ENCODE assay signal across 21 cellular contexts in the genomic region with DNA sequence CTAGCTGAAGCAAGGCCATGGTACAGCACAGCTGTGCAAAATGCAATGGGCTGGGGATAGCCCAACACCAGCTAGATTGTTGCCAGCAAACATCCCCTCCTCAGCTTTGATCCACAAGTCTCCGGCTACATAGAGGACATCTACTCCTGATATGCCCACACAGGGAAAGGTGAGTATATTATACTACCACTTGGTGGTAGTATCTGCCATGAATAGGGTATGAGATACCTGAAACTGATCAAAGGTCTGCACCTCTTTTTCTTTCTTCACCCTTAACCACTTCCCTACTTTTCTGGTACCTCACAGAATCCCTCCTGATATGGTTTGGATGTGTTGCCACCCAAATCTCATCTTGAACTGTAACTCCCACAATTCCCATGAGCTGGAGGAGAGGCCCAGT.
A peak's percentile ranks its signal among the peaks of the same experiment; 100 is the strongest.
DNase-seq lines count a peak whose midpoint lies in the region; ATAC-seq and TF ChIP-seq lines count a peak whose summit lies in the region.
"Had no signal": no experiment of that assay in that cellular context is flagged by ENCODE, and none has a peak within 500 bp of the region (broad histone marks: within the 10 kb centered on the region; RNA-seq: fewer than 3 reads in every experiment).

No MANE protein-coding gene starts in this region.

- POLR2A ChIA-PET in PC-9 (lab: Charles Lee; ENCODE audit: unreplicated experiment), result no interaction called here

- intact Hi-C loops in PC-9 (cut with micrococcal nuclease; ENCODE audit: unreplicated experiment) (no loop called here), lower leg skin (cut with DNase I; ENCODE audit: low total_unique reads) (no loop called here)

- TF ChIP-seq CTCF in 22Rv1 (IDR thresholded peaks at IDR 0.05) (0 out of 2 replicates have a peak, but pooled peaks have one; percentile 12), PC-9 (conservative IDR thresholded peaks at IDR 0.05) (peak; percentile 56), upper lobe of left lung (IDR thresholded peaks at IDR 0.05) (no peak), tibial nerve (IDR thresholded peaks at IDR 0.05) (no peak), lower leg skin (IDR thresholded peaks at IDR 0.05) (no peak)

- no peaks in the 10 kb centered on the region for H3K9me2 ChIP-seq in PC-9 (ENCODE audit: insufficient read depth)

- H3K4me2 ChIP-seq in PC-9, result no peak overlapping the region

- no TSS peak for BruUV-seq in PC-9 (replicated peaks; lab: Mats Ljungman, UMichigan)

- no peaks in the 10 kb centered on the region for H3K27me3 ChIP-seq in H7 (ENCODE audit: control insufficient read depth, insufficient read depth, low read length)
- no peaks in the 10 kb centered on the region for H3K27me3 ChIP-seq in PC-9 (ENCODE audit: insufficient read depth, low read depth)
- H3K27me3 ChIP-seq in upper lobe of left lung, result no peaks in the 10 kb centered on the region
- H3K27me3 ChIP-seq in tibial nerve, result no peaks in the 10 kb centered on the region
- H3K27me3 ChIP-seq: heart right ventricle, sigmoid colon had no signal

- TF ChIP-seq EP300 in upper lobe of left lung (IDR thresholded peaks at IDR 0.05) (no peak), tibial nerve (IDR thresholded peaks at IDR 0.05) (no peak)

- peak; percentile 48 for ATAC-seq in esophagus mucosa
- no peak for ATAC-seq in upper lobe of left lung (ENCODE audit: low FRiP score in 2 of 2)
- no peak for ATAC-seq in GM18868 (IDR thresholded peaks at IDR 0.05; ENCODE audit: unreplicated experiment)
- ATAC-seq: HCT116, heart right ventricle had no signal

- no peaks in the 10 kb centered on the region for H3F3A ChIP-seq in PC-9 (ENCODE audit: insufficient read depth, low read depth)

- H3K4me3 ChIP-seq in H7 (ENCODE audit: insufficient read depth, low read depth, low read length) (no peak overlapping the region), PC-9 (no peak overlapping the region), upper lobe of left lung (no peak overlapping the region), tibial nerve (no peak overlapping the region), lower leg skin (ENCODE audit: low read depth, poor library complexity, severe bottlenecking) (no peak overlapping the region)
- H3K4me3 ChIP-seq: heart right ventricle, sigmoid colon had no signal

- no peaks in the 10 kb centered on the region for H3K4me1 ChIP-seq in PC-9 (replicated peaks; ENCODE audit: insufficient read depth)
- no peaks in the 10 kb centered on the region for H3K4me1 ChIP-seq in upper lobe of left lung
- H3K4me1 ChIP-seq in tibial nerve, result no peaks in the 10 kb centered on the region
- H3K4me1 ChIP-seq: heart right ventricle, sigmoid colon had no signal

- H2AFZ ChIP-seq in PC-9, result no peak overlapping the region

- H3K27ac ChIP-seq in 22Rv1 (no peak overlapping the region), PC-9 (no peak overlapping the region), upper lobe of left lung (no peak overlapping the region), tibial nerve (no peak overlapping the region)
- H3K27ac ChIP-seq: epithelial cell of prostate, heart right ventricle, sigmoid colon had no signal

- no peaks in the 10 kb centered on the region for H3K36me3 ChIP-seq in H7 (replicated peaks; ENCODE audit: control insufficient read depth, insufficient read depth, low read length)
- no peaks in the 10 kb centered on the region for H3K36me3 ChIP-seq in PC-9 (ENCODE audit: low read depth)
- no peaks in the 10 kb centered on the region for H3K36me3 ChIP-seq in upper lobe of left lung
- no peaks in the 10 kb centered on the region for H3K36me3 ChIP-seq in tibial nerve
- H3K36me3 ChIP-seq: heart right ventricle, sigmoid colon had no signal

- TF ChIP-seq POLR2A in upper lobe of left lung (IDR thresholded peaks at IDR 0.05) (no peak), tibial nerve (IDR thresholded peaks at IDR 0.05) (no peak), lower leg skin (IDR thresholded peaks at IDR 0.05) (no peak)

- DNase-seq in H7 (peak; percentile 3), PC-9 (no peak), upper lobe of left lung (no peak), tibial nerve (ENCODE audit: low spot score in 2 of 2) (no peak), lower leg skin (ENCODE audit: low spot score in 2 of 2) (no peak)
- DNase-seq: activated CD4-positive, alpha-beta T cell treated with anti-CD3 and anti-CD28 coated beads for 1 hour; aorta; heart right ventricle; islet precursor cell; NCI-H2171; NK-92 treated with Interleukin-12 subunit alpha and Interleukin-12 subunit beta, amount 100 ng/mL, for 24 hours; nucleus accumbens; SIG-M5; sigmoid colon; stimulated activated CD4-positive, alpha-beta T cell treated with anti-CD3 and anti-CD28 coated beads, Interleukin-2, amount 100 ng/mL, for 24 hours; T-helper 2 cell had no signal

- H4K20me1 ChIP-seq in PC-9 (ENCODE audit: insufficient read depth), result no peaks in the 10 kb centered on the region

- no peaks in the 10 kb centered on the region for H3K79me2 ChIP-seq in PC-9 (ENCODE audit: low read depth)

- CTCF ChIA-PET in PC-9 (lab: Charles Lee), result interaction anchor here (0.6 kb wide), 1 partner anchor 18 kb away, joined by 3 read pairs; no protein-coding TSS in a partner anchor

- 0 out of 2 replicates have a peak, but pooled peaks cover 7% of the 10 kb centered on the region for H3K9me3 ChIP-seq in PC-9 (ENCODE audit: insufficient read depth, low read depth)
- H3K9me3 ChIP-seq in upper lobe of left lung, result peaks cover 4 to 14% (median 6%) of the 10 kb centered on the region in 4 donors
- peaks cover 0 to 22% (median 3%) of the 10 kb centered on the region in 4 donors for H3K9me3 ChIP-seq in tibial nerve

- 95 to 100% methylated on average over 1 of the region's 1 CpG for WGBS in upper lobe of left lung, 2 donors
- WGBS in tibial nerve, 2 donors, result 100% methylated on average over 1 of the region's 1 CpG
- WGBS in lower leg skin, 2 donors, result 87 to 100% methylated on average over 1 of the region's 1 CpG

Comparison
In these comparisons a context has a peak if more than half of its experiments do, and no peak if none do; other contexts are left out.
1. CTCF ChIP-seq: peak in 22Rv1 (single experiment) and PC-9 (single experiment); none in upper lobe of left lung (0 of 6), tibial nerve (0 of 5) and lower leg skin (0 of 3).